23 cellular contexts compared by ENCODE assay signal in the genomic region with DNA sequence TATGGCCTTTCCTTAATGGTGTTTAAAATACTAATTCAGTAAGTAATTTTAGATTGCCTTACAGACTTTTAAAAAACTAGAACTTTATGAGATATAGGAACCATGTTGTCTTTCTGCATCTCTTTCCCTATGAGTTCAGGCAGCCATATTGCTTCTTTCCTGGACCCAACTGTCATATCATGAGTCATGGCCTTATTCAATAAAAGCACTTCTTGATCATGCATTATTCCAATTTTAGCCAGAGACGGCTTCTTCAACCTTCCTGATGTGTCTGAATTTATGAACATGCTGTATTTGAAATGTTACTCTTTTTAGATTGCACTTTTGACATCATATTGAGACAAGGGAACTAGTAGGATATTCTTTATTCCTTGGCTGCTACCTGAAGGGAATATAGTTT.
"Had no signal": no experiment of that assay in that cellular context is flagged by ENCODE, and none has a peak within 500 bp of the region (broad histone marks: within the 10 kb centered on the region; RNA-seq: fewer than 3 reads in every experiment).

No MANE protein-coding gene starts in this region.

- H3K36me3 ChIP-seq: colonic mucosa, esophagus squamous epithelium, gastrocnemius medialis, heart right ventricle, left lung, lower lobe of right lung had no signal

- H3K27ac ChIP-seq: colonic mucosa, epithelial cell of prostate, esophagus squamous epithelium, gastrocnemius medialis, heart right ventricle, left lung, lower lobe of right lung had no signal

- H3K4me3 Mint-ChIP-seq: dendritic cell treated with granulocyte-macrophage colony-stimulating factor and Interleukin-4, amounts not matched to agents 40 ng/mL and 50 ng/mL, for 4 days; effector memory CD8-positive, alpha-beta T cell; endodermal cell; mesothelial cell of epicardium; naive B cell had no signal

- H3K9me3 Mint-ChIP-seq: dendritic cell treated with granulocyte-macrophage colony-stimulating factor and Interleukin-4, amounts not matched to agents 40 ng/mL and 50 ng/mL, for 4 days; effector memory CD8-positive, alpha-beta T cell; endodermal cell; mesothelial cell of epicardium; naive B cell had no signal

- H3K4me1 Mint-ChIP-seq: mesothelial cell of epicardium, naive B cell had no signal

- DNase-seq: colonic mucosa; cortex of kidney; effector CD8-positive, alpha-beta T cell; effector memory CD8-positive, alpha-beta T cell; endodermal cell; erythroblast; esophagus squamous epithelium; foreskin fibroblast; foreskin melanocyte; gastrocnemius medialis; glutamatergic neuron; heart right ventricle; hippocampal formation; left cardiac atrium; left lung; left ventricle myocardium superior; lower lobe of right lung; mesenchymal stem cell; mucosa of descending colon; naive B cell had no signal

- H3K9me3 ChIP-seq: colonic mucosa, esophagus squamous epithelium, gastrocnemius medialis, heart right ventricle, left lung, lower lobe of right lung, mucosa of descending colon had no signal

- H3K36me3 Mint-ChIP-seq: naive B cell had no signal

- H3K27ac Mint-ChIP-seq: dendritic cell treated with granulocyte-macrophage colony-stimulating factor and Interleukin-4, amounts not matched to agents 40 ng/mL and 50 ng/mL, for 4 days; effector memory CD8-positive, alpha-beta T cell; endodermal cell; mesothelial cell of epicardium; naive B cell had no signal

- H3K27me3 ChIP-seq: colonic mucosa, esophagus squamous epithelium, gastrocnemius medialis, heart right ventricle, left lung had no signal

- H3K4me3 ChIP-seq: colonic mucosa, esophagus squamous epithelium, gastrocnemius medialis, heart right ventricle, left lung, lower lobe of right lung, mucosa of descending colon had no signal
